8 cellular contexts compared by ENCODE assay signal in the genomic region with DNA sequence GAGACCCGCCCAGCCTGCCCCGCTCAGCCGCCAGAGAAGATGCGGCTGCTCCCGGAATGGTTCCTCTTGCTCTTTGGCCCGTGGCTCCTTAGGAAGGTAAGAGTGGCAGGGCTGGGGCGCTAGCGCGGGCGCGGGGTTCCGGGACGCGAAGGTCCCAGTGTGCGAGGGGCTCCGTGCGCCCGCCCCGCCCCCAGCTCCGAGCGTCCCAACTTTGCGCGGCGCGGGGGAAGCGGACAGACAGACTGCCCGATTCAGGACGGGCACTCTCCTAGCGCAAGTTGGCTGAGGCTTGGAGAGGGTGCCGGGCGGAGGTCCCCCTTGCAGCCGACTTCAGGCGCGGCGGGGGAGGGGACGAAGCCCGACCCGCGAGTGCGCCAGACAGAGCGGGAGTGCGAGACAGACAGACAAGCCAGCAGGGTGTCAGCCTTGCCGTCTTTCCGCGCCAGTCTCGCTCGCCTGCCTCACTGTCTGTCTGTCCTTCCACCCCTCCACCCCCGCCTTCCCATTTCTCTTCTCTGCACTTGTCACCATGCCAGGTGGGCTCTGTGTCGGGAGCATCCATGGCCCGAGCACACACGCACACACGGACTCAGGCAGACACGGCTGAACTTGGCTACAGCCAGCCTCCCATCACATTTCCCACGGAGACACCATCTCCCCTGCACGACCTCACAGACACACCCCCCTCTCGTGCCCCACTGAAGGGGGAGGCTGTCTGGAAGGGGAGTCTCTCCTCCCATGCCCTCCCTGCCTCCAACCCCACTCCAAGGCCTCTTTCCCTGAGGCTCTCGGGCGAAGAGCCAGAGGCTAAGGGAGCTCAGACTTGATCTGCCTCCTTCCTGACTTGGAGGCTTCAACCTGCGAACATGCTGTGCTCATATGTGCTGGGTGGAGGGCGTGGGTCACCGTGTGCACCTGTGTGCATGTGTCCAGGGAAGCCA. TPM values are rescaled to one million over a fixed set of nuclear protein-coding genes. Genes with fewer than 3 reads are reported as not detected.
DNase-seq lines count a peak whose midpoint lies in the region; ATAC-seq and TF ChIP-seq lines count a peak whose summit lies in the region.

No MANE protein-coding gene starts in this region.

- H3K27me3 Mint-ChIP-seq in central memory CD8-positive, alpha-beta T cell: peaks cover 94% of the 10 kb centered on the region
- peaks cover 86% of the 10 kb centered on the region for H3K27me3 Mint-ChIP-seq in neural crest cell (ENCODE audit: low read depth)

- TF ChIP-seq CTCF in neural crest cell (conservative IDR thresholded peaks at IDR 0.05): no peak

- ATAC-seq in central memory CD8-positive, alpha-beta T cell (replicated peaks; ENCODE audit: extremely low read depth, poor library complexity, severe bottlenecking): peak; percentile 59
- no peak for ATAC-seq in GM21576 (IDR thresholded peaks at IDR 0.05; ENCODE audit: unreplicated experiment)

- H3K4me1 Mint-ChIP-seq in central memory CD8-positive, alpha-beta T cell: peaks cover 65% of the 10 kb centered on the region
- H3K4me1 Mint-ChIP-seq in neural crest cell: peaks cover 56% of the 10 kb centered on the region

- peak overlapping the region; percentile 83 for H3K4me3 Mint-ChIP-seq in central memory CD8-positive, alpha-beta T cell
- H3K4me3 Mint-ChIP-seq in neural crest cell: peak overlapping the region; percentile 83

- H3K36me3 Mint-ChIP-seq in central memory CD8-positive, alpha-beta T cell (ENCODE audit: insufficient read depth): peaks cover 8% of the 10 kb centered on the region
- H3K36me3 Mint-ChIP-seq in neural crest cell (ENCODE audit: low read depth): no peaks in the 10 kb centered on the region

- peak; percentile 66 for DNase-seq in DMS53 (lab: John Stamatoyannopoulos, UW)
- DNase-seq in DMS53 treated with DMSO at 0.1 percent for 48 hours (lab: John Stamatoyannopoulos, UW; ENCODE audit: unreplicated experiment): no peak
- DNase-seq in NCI-H2171 treated with DMSO at 0.1 percent for 48 hours (lab: John Stamatoyannopoulos, UW): peak; percentile 45
- peak in 1 of 2 donors; percentile 62 for DNase-seq in central memory CD8-positive, alpha-beta T cell (ENCODE audit: low spot score in 2 of 2)
- no peak for DNase-seq in neural crest cell (ENCODE audit: low read depth, low spot score)
- DNase-seq in stimulated activated CD4-positive, alpha-beta T cell treated with anti-CD3 and anti-CD28 coated beads, Interleukin-4, amount 100 ng/mL, for 1 hour: no peak
- no peak for DNase-seq in hippocampal formation (lab: John Stamatoyannopoulos, UW)

- H3K9me3 Mint-ChIP-seq in central memory CD8-positive, alpha-beta T cell: no peaks in the 10 kb centered on the region
- no peaks in the 10 kb centered on the region for H3K9me3 Mint-ChIP-seq in neural crest cell

- peak overlapping the region; percentile 69 for H3K27ac Mint-ChIP-seq in central memory CD8-positive, alpha-beta T cell (ENCODE audit: low read depth)
- no peak overlapping the region for H3K27ac Mint-ChIP-seq in neural crest cell (ENCODE audit: unreplicated experiment)

RNA-seq across cellular contexts. Expression of gene NXPH4, which starts 0.6 kb away (rescaled TPM):
- 0.71 and 0.91 TPM in 2 replicates for total RNA-seq in neural crest cell

RNA-seq across cellular contexts. Expression of gene SHMT2, which starts 12.3 kb away (rescaled TPM):
- 225 and 230 TPM in 2 replicates for total RNA-seq in neural crest cell

RNA-seq across cellular contexts. Expression of gene STAC3, which starts 33.8 kb away (rescaled TPM):
- total RNA-seq in neural crest cell: 3.8 and 4.1 TPM in 2 replicates

Comparison
In these comparisons a context has a peak if more than half of its experiments do, and no peak if none do; other contexts are left out.
1. DNase-seq: peak in DMS53 (single experiment) and NCI-H2171 treated with DMSO at 0.1 percent for 48 hours (single experiment); none in DMS53 treated with DMSO at 0.1 percent for 48 hours (single experiment), neural crest cell (single experiment), stimulated activated CD4-positive, alpha-beta T cell treated with anti-CD3 and anti-CD28 coated beads, Interleukin-4, amount 100 ng/mL, for 1 hour (single experiment) and hippocampal formation (0 of 2).